ENCODE assay signal across 8 cellular contexts in the genomic region with DNA sequence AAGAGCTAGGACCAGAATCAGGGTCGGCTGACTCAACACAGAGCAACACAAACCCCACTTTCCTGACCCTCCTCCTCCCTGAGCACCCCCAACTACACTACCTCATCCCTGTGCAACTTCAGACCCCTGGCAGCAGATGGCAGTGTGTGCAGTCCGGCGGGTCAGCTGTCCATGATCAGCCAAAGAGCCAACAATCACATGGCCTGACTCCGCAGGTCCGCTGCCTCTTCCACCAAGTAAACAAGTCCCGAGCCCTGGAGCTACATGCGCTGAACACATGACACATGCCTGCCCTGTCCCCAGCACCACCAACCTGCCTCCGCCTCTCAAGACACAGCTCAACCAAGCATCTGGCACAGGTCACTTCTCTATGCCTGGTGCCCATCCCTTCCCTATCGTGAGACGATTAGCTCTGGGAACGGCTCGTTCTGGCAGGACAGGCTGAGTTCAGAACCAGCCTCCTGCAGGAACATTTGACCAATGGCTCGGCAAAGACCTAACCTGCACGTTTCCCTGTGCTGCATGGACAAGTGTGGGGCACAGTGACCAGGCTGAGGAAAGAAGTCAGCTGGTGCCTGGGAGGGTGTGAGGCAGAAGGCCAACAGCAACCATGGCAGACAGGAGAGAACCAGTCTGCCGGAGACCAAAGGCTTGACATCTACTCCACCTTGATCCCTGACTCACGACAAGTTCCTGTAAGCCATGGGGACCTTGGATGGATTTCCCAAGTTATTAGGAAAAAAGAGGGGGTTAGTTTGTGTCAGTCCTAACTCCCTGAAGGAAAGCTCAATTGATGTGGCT.
DNase-seq lines count a peak whose midpoint lies in the region; ATAC-seq and TF ChIP-seq lines count a peak whose summit lies in the region.

No MANE protein-coding gene starts in this region.

- no peak for TF ChIP-seq POLR2A in HCT116 (IDR thresholded peaks at IDR 0.05; ENCODE audit: borderline replicate concordance, extremely low read depth, insufficient read depth, insufficient read length)

- H3K27me3 ChIP-seq in HCT116 (ENCODE audit: insufficient read depth, low read length): no peaks in the 10 kb centered on the region
- no peaks in the 10 kb centered on the region for H3K27me3 ChIP-seq in hepatocyte
- H3K27me3 ChIP-seq in skeletal muscle satellite cell (ENCODE audit: control insufficient read depth, insufficient read depth, low read length): no peaks in the 10 kb centered on the region

- H3K9me2 ChIP-seq in HCT116 (ENCODE audit: insufficient read depth) (no peaks in the 10 kb centered on the region), hepatocyte (replicated peaks; ENCODE audit: insufficient read depth) (no peaks in the 10 kb centered on the region)

- RAD21 ChIA-PET in HCT116 (lab: Charles Lee; ENCODE audit: low non-redundant PET in 1 of 2, low total read pairs in 2 of 2, uncharacterized antibody in 2 of 2, unreplicated experiment in 2 of 2): no interaction called here

- H3K79me2 ChIP-seq in HCT116 (ENCODE audit: insufficient read depth, low read length): no peaks in the 10 kb centered on the region
- H3K79me2 ChIP-seq in hepatocyte: no peaks in the 10 kb centered on the region

- TF ChIP-seq CTCF in AG10803 (conservative IDR thresholded peaks at IDR 0.05; ENCODE audit: low read length) (peak; percentile 39), HCT116 (IDR thresholded peaks at IDR 0.05 in 2 of 3, conservative IDR thresholded peaks at IDR 0.05 in 1 of 3; ENCODE audit: borderline replicate concordance in 1 of 3, insufficient read depth in 1 of 3, low read depth in 2 of 3, low read length in 2 of 3) (peak in 2 of 3 experiments; percentile 48 to 64; a peak in 5 of 6 replicates), hepatocyte (IDR thresholded peaks at IDR 0.05; ENCODE audit: poor library complexity) (peak; percentile 34)

- TF ChIP-seq RAD21 in HCT116 (IDR thresholded peaks at IDR 0.05; ENCODE audit: low read depth): peak; percentile 39

- no peak overlapping the region for H3K4me3 ChIP-seq in AG10803 (ENCODE audit: low read length)
- no peak overlapping the region for H3K4me3 ChIP-seq in HCT116 (replicated peaks in 1 of 2; ENCODE audit: low read depth in 1 of 2, low read length in 2 of 2)
- H3K4me3 ChIP-seq in hepatocyte: no peak overlapping the region
- peak overlapping the region; percentile 17 for H3K4me3 ChIP-seq in skeletal muscle satellite cell (ENCODE audit: low read length)

- H3K9ac ChIP-seq in HCT116 (ENCODE audit: low read length) (no peak overlapping the region), skeletal muscle satellite cell (ENCODE audit: low read depth, low read length) (no peak overlapping the region)

- H3K27ac ChIP-seq in HCT116 (ENCODE audit: low read depth, low read length): no peak overlapping the region
- H3K27ac ChIP-seq in hepatocyte: no peak overlapping the region

- H3K36me3 ChIP-seq in HCT116 (ENCODE audit: control insufficient read depth in 1 of 2, insufficient read depth in 2 of 2, low read length in 2 of 2): peaks cover 0 to 17% of the 10 kb centered on the region in 2 experiments; a peak in 3 of 4 replicates
- H3K36me3 ChIP-seq in hepatocyte (replicated peaks; ENCODE audit: insufficient read depth, low read depth): no peaks in the 10 kb centered on the region
- peaks cover 64% of the 10 kb centered on the region for H3K36me3 ChIP-seq in skeletal muscle satellite cell (ENCODE audit: insufficient read depth, low read length)

- intact Hi-C loops in HCT116 (cut with micrococcal nuclease): no loop called here

- H3K4me2 ChIP-seq in HCT116 (ENCODE audit: low read length): no peak overlapping the region
- no peak overlapping the region for H3K4me2 ChIP-seq in hepatocyte
- H3K4me2 ChIP-seq in skeletal muscle satellite cell (ENCODE audit: low read length): peak overlapping the region; percentile 32

- H3K9me3 ChIP-seq in HCT116 (ENCODE audit: control insufficient read depth in 1 of 2, insufficient read depth in 1 of 2, low read depth in 1 of 2, low read length in 2 of 2) (no peaks in the 10 kb centered on the region), hepatocyte (ENCODE audit: low read depth) (no peaks in the 10 kb centered on the region), skeletal muscle satellite cell (replicated peaks; ENCODE audit: low read length) (no peaks in the 10 kb centered on the region)

- H4K20me1 ChIP-seq in HCT116 (ENCODE audit: insufficient read depth): no peaks in the 10 kb centered on the region
- no peaks in the 10 kb centered on the region for H4K20me1 ChIP-seq in hepatocyte (ENCODE audit: insufficient read depth, poor library complexity, severe bottlenecking)

- CTCF ChIA-PET in HCT116 (lab: Charles Lee): interaction anchor here (0.7 to 1.3 kb wide), 5 partner anchors 11 to 113 kb away, joined by 3 to 4 read pairs (median 4); no protein-coding TSS in a partner anchor

- POLR2A ChIA-PET in HCT116 (lab: Charles Lee): no interaction called here

- BruUV-seq in HCT116 (replicated peaks; lab: Mats Ljungman, UMichigan): no TSS peak

- ATAC-seq in HCT116: peak; percentile 85

- H2AFZ ChIP-seq in HCT116 (ENCODE audit: low read depth, low read length, poor library complexity, severe bottlenecking): no peak overlapping the region
- no peak overlapping the region for H2AFZ ChIP-seq in hepatocyte

- H3K4me1 ChIP-seq in HCT116 (ENCODE audit: control insufficient read depth in 1 of 2, insufficient read depth in 2 of 2, low read length in 2 of 2) (peaks cover 3 to 23% of the 10 kb centered on the region in 2 experiments; a peak in 3 of 4 replicates), hepatocyte (ENCODE audit: insufficient read depth) (no peaks in the 10 kb centered on the region), skeletal muscle satellite cell (ENCODE audit: control insufficient read depth, insufficient read depth, low read length) (peaks cover 51% of the 10 kb centered on the region)

- no peak for DNase-seq in AG10803 (ENCODE audit: low read depth)
- DNase-seq in HCT116 (ENCODE audit: low read depth, low spot score): no peak
- peak; percentile 79 for DNase-seq in amniotic epithelial cell (ENCODE audit: low read depth)
- DNase-seq in hepatocyte (ENCODE audit: low spot score): peak; percentile 51
- DNase-seq in NCI-H187 treated with DMSO at 0.1 percent for 48 hours (lab: John Stamatoyannopoulos, UW): no peak
- DNase-seq in CD1c-positive myeloid dendritic cell (ENCODE audit: extremely low spot score): no peak
- DNase-seq in NCI-H1105 treated with DMSO at 0.1 percent for 48 hours (lab: John Stamatoyannopoulos, UW): no peak

- WGBS in hepatocyte (ENCODE audit: low lambda C conversion rate, missing lambda C conversion rate): 89% methylated on average over 16 of the region's 16 CpGs

TF ChIP-seq in HCT116, 20 proteins besides CTCF, POLR2A, EP300 and RAD21:
- TF ChIP-seq, protein P1, sequence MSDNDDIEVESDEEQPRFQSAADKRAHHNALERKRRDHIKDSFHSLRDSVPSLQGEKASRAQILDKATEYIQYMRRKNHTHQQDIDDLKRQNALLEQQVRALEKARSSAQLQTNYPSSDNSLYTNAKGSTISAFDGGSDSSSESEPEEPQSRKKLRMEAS (IDR thresholded peaks at IDR 0.05): peak; percentile 16; the same call in 1 of the 2 replicates
- TF ChIP-seq, protein P2, sequence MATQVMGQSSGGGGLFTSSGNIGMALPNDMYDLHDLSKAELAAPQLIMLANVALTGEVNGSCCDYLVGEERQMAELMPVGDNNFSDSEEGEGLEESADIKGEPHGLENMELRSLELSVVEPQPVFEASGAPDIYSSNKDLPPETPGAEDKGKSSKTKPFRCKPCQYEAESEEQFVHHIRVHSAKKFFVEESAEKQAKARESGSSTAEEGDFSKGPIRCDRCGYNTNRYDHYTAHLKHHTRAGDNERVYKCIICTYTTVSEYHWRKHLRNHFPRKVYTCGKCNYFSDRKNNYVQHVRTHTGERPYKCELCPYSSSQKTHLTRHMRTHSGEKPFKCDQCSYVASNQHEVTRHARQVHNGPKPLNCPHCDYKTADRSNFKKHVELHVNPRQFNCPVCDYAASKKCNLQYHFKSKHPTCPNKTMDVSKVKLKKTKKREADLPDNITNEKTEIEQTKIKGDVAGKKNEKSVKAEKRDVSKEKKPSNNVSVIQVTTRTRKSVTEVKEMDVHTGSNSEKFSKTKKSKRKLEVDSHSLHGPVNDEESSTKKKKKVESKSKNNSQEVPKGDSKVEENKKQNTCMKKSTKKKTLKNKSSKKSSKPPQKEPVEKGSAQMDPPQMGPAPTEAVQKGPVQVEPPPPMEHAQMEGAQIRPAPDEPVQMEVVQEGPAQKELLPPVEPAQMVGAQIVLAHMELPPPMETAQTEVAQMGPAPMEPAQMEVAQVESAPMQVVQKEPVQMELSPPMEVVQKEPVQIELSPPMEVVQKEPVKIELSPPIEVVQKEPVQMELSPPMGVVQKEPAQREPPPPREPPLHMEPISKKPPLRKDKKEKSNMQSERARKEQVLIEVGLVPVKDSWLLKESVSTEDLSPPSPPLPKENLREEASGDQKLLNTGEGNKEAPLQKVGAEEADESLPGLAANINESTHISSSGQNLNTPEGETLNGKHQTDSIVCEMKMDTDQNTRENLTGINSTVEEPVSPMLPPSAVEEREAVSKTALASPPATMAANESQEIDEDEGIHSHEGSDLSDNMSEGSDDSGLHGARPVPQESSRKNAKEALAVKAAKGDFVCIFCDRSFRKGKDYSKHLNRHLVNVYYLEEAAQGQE (IDR thresholded peaks at IDR 0.05; ENCODE audit: low read depth): no peak

Comparison
In these comparisons a context has a peak if more than half of its experiments do, and no peak if none do; other contexts are left out.
1. DNase-seq: peak in amniotic epithelial cell (single experiment) and hepatocyte (single experiment); none in AG10803 (single experiment), HCT116 (single experiment), NCI-H187 treated with DMSO at 0.1 percent for 48 hours (single experiment), CD1c-positive myeloid dendritic cell (single experiment) and NCI-H1105 treated with DMSO at 0.1 percent for 48 hours (single experiment).
2. Peak in every context shown above with its lines, with median percentiles within 50 percentile points of each other: CTCF ChIP-seq.